Comparison of ENCODE assay signal across 18 cellular contexts in genomic region chr2:23554054-23554697, GRCh38.
DNase-seq lines count a peak whose midpoint lies in the region; ATAC-seq, FAIRE-seq and TF ChIP-seq lines count a peak whose summit lies in the region.
"Had no signal": no experiment of that assay in that cellular context is flagged by ENCODE, and none has a peak within 500 bp of the region (broad histone marks: within the 10 kb centered on the region; RNA-seq: fewer than 3 reads in every experiment).

No MANE protein-coding gene starts in this region.

- TF ChIP-seq CTCF in HepG2 (CRISPR knock-in tag; IDR thresholded peaks at IDR 0.05), result no peak
- TF ChIP-seq CTCF in right lobe of liver (IDR thresholded peaks at IDR 0.05), result no peak
- no peak for TF ChIP-seq CTCF in ovary (IDR thresholded peaks at IDR 0.05)

- in situ Hi-C loops in HepG2 (cut with HindIII; ENCODE audit: extremely low pct_ligation_motif_present, low pct_unique_long_range_greater_than_20kb), result no loop called here

- intact Hi-C loops in HepG2 (cut with micrococcal nuclease; ENCODE audit: unreplicated experiment), result no loop called here
- intact Hi-C loops in right lobe of liver (cut with DNase I), result no loop called here
- intact Hi-C loops in Right ventricle myocardium superior (cut with DNase I), result no loop called here
- intact Hi-C loops in ovary (cut with DNase I), result no loop called here

- H3K79me2 ChIP-seq in HepG2 (ENCODE audit: insufficient read depth, low read length), result no peaks in the 10 kb centered on the region
- H3K79me2 ChIP-seq: hepatocyte had no signal

- H3K36me3 ChIP-seq in HepG2 (replicated peaks in 1 of 2; ENCODE audit: control insufficient read depth in 1 of 2, insufficient read depth in 2 of 2, low read length in 2 of 2) (no peaks in the 10 kb centered on the region), right lobe of liver (no peaks in the 10 kb centered on the region), ovary (no peaks in the 10 kb centered on the region)

- POLR2A ChIA-PET in HepG2 (lab: Yijun Ruan, JAX), result no interaction called here

- ATAC-seq in HepG2 (0 out of 3 replicates have a peak, but pooled peaks have one; percentile 13), right lobe of liver (no peak), Right ventricle myocardium superior (ENCODE audit: poor library complexity) (peak; percentile 89), GM21576 (IDR thresholded peaks at IDR 0.05; ENCODE audit: unreplicated experiment) (no peak)
- ATAC-seq: activated CD8-positive, alpha-beta T cell treated with anti-CD3 and anti-CD28 coated beads for 36 hours; GM23338; stimulated activated naive CD8-positive, alpha-beta T cell treated with anti-CD3 and anti-CD28 coated beads, Interleukin-15, amount 100 ng/mL, for 72 hours had no signal

- H3K9ac ChIP-seq in HepG2 (ENCODE audit: insufficient read depth, low read depth, low read length), result no peak overlapping the region

- H4K20me1 ChIP-seq in HepG2 (ENCODE audit: insufficient read depth, low read length), result no peaks in the 10 kb centered on the region

- no TSS peak for BruUV-seq in HepG2 (replicated peaks; lab: Mats Ljungman, UMichigan)

- no peak overlapping the region for H2AFZ ChIP-seq in HepG2 (ENCODE audit: low read length)
- H2AFZ ChIP-seq: GM23338, hepatocyte had no signal

- no peak overlapping the region for H3K4me3 ChIP-seq in HepG2 (replicated peaks in 1 of 3; ENCODE audit: insufficient read depth in 1 of 3, low read depth in 2 of 3, low read length in 3 of 3)
- H3K4me3 ChIP-seq in right lobe of liver, result no peak overlapping the region
- no peak overlapping the region for H3K4me3 ChIP-seq in ovary
- H3K4me3 ChIP-seq: GM23338, hepatocyte, lung, SJCRH30 had no signal

- no peaks in the 10 kb centered on the region for H3K9me3 ChIP-seq in HepG2 (ENCODE audit: low read length)
- no peaks in the 10 kb centered on the region for H3K9me3 ChIP-seq in right lobe of liver
- no peaks in the 10 kb centered on the region for H3K9me3 ChIP-seq in ovary
- H3K9me3 ChIP-seq: SJCRH30 had no signal

- H3K4me1 ChIP-seq in HepG2 (ENCODE audit: insufficient read depth, low read length) (no peaks in the 10 kb centered on the region), right lobe of liver (no peaks in the 10 kb centered on the region), ovary (ENCODE audit: insufficient read depth) (peaks cover 10% of the 10 kb centered on the region)

- H3K27me3 ChIP-seq in HepG2 (ENCODE audit: control insufficient read depth in 1 of 2, insufficient read depth in 2 of 2, low read length in 2 of 2) (peaks cover 5 to 53% of the 10 kb centered on the region in 2 experiments), right lobe of liver (no peaks in the 10 kb centered on the region), ovary (no peaks in the 10 kb centered on the region)
- H3K27me3 ChIP-seq: SJCRH30 had no signal

- FAIRE-seq in HepG2 (lab: Jason Lieb, UNC), result no peak
- FAIRE-seq: small intestine had no signal

- H3K4me2 ChIP-seq in HepG2 (ENCODE audit: low read depth, low read length), result no peak overlapping the region
- H3K4me2 ChIP-seq: GM23338, hepatocyte had no signal

- 55% methylated on average over 24 of the region's 24 CpGs for WGBS in HepG2 (ENCODE audit: low lambda C conversion rate)
- 75% methylated on average over 10 of the region's 24 CpGs for WGBS in right lobe of liver (ENCODE audit: insufficient coverage, low coverage, low lambda C conversion rate, missing lambda C conversion rate)
- 25 to 29% (median 26%) methylated on average over 24 of the region's 24 CpGs for WGBS in ovary, 3 donors

- no peak for TF ChIP-seq POLR2A in HepG2 (IDR thresholded peaks at IDR 0.05; ENCODE audit: insufficient read depth in 1 of 2, low read depth in 2 of 2, low read length in 2 of 2)
- TF ChIP-seq POLR2A in right lobe of liver (IDR thresholded peaks at IDR 0.05), result no peak
- no peak for TF ChIP-seq POLR2A in ovary (IDR thresholded peaks at IDR 0.05)

- H3K27ac ChIP-seq in HepG2 (ENCODE audit: extremely low read length, insufficient read depth, low read length) (no peak overlapping the region), right lobe of liver (no peak overlapping the region), ovary (peak overlapping the region; percentile 73 to 74)
- H3K27ac ChIP-seq: hepatocyte, SJCRH30 had no signal

- TF ChIP-seq RAD21 in HepG2 (CRISPR knock-in tag; IDR thresholded peaks at IDR 0.05), result no peak

- TF ChIP-seq EP300 in HepG2 (IDR thresholded peaks at IDR 0.05; ENCODE audit: low read depth in 2 of 2, low read length in 2 of 2) (no peak), HepG2 (CRISPR knock-in tag; IDR thresholded peaks at IDR 0.05; ENCODE audit: borderline replicate concordance) (no peak), ovary (IDR thresholded peaks at IDR 0.05) (no peak)

- no peak for DNase-seq in HepG2 (ENCODE audit: low spot score)
- DNase-seq in right lobe of liver, result no peak
- DNase-seq in Right ventricle myocardium superior, result peak; percentile 76
- DNase-seq in ovary, result peak; percentile 49 to 81 (median 68)
- DNase-seq in MV-4-11 (lab: John Stamatoyannopoulos, UW), result no peak
- no peak for DNase-seq in NCI-H774 (lab: John Stamatoyannopoulos, UW)
- no peak for DNase-seq in NCI-H526 (lab: John Stamatoyannopoulos, UW)
- DNase-seq: activated CD8-positive, alpha-beta T cell treated with anti-CD3 and anti-CD28 coated beads for 36 hours; Calu3; KBM-7; NCI-H187; SJCRH30; small intestine; stimulated activated naive CD8-positive, alpha-beta T cell treated with anti-CD3 and anti-CD28 coated beads, Interleukin-15, amount 100 ng/mL, for 72 hours had no signal

- CTCF ChIA-PET in HepG2 (lab: Yijun Ruan, JAX; ENCODE audit: low intra/inter-chr PET ratio, low total read pairs), result no interaction called here

TF ChIP-seq in HepG2, 621 proteins besides CTCF, POLR2A, EP300 and RAD21:
- TF ChIP-seq ZNF354B (CRISPR knock-in tag; IDR thresholded peaks at IDR 0.05) (no peak), SRY (CRISPR knock-in tag; IDR thresholded peaks at IDR 0.05) (no peak), ERF (CRISPR knock-in tag; IDR thresholded peaks at IDR 0.05) (no peak), MED8 (CRISPR knock-in tag; IDR thresholded peaks at IDR 0.05; ENCODE audit: insufficient replicate concordance) (no peak), MTF2 (CRISPR knock-in tag; IDR thresholded peaks at IDR 0.05; ENCODE audit: borderline replicate concordance) (no peak), TBL1XR1 (IDR thresholded peaks at IDR 0.05; ENCODE audit: borderline replicate concordance, low read length, partially characterized antibody) (no peak), ZNF878 (CRISPR knock-in tag; IDR thresholded peaks at IDR 0.05) (no peak), MAFK (conservative IDR thresholded peaks at IDR 0.05 in 1 of 2, IDR thresholded peaks at IDR 0.05 in 1 of 2; ENCODE audit: low read length in 2 of 2) (no peak), DMTF1 (CRISPR knock-in tag; IDR thresholded peaks at IDR 0.05) (no peak), FOXO4 (CRISPR knock-in tag; conservative IDR thresholded peaks at IDR 0.05) (no peak), ZEB1 (IDR thresholded peaks at IDR 0.05; ENCODE audit: insufficient replicate concordance, low read depth) (no peak), KMT2A (CRISPR knock-in tag; IDR thresholded peaks at IDR 0.05) (no peak), HDAC6 (IDR thresholded peaks at IDR 0.05; ENCODE audit: low read depth, low read length) (no peak), HOXA5 (CRISPR knock-in tag; IDR thresholded peaks at IDR 0.05) (no peak)
TF ChIP-seq in HepG2: peak in this region for 0.

Comparison
In these comparisons a context has a peak if more than half of its experiments do, and no peak if none do; other contexts are left out.
1. ATAC-seq: peak in HepG2 (single experiment) and Right ventricle myocardium superior (single experiment); none in right lobe of liver (0 of 4) and GM21576 (single experiment).
2. DNase-seq: peak in Right ventricle myocardium superior (single experiment) and ovary (5 of 5); none in HepG2 (single experiment), right lobe of liver (0 of 3), MV-4-11 (single experiment), NCI-H774 (single experiment) and NCI-H526 (0 of 2).
3. H3K27ac ChIP-seq: peak in ovary (2 of 2); none in HepG2 (single experiment) and right lobe of liver (0 of 3).